ENCODE assay signal across 1 cellular context in the genomic region with DNA sequence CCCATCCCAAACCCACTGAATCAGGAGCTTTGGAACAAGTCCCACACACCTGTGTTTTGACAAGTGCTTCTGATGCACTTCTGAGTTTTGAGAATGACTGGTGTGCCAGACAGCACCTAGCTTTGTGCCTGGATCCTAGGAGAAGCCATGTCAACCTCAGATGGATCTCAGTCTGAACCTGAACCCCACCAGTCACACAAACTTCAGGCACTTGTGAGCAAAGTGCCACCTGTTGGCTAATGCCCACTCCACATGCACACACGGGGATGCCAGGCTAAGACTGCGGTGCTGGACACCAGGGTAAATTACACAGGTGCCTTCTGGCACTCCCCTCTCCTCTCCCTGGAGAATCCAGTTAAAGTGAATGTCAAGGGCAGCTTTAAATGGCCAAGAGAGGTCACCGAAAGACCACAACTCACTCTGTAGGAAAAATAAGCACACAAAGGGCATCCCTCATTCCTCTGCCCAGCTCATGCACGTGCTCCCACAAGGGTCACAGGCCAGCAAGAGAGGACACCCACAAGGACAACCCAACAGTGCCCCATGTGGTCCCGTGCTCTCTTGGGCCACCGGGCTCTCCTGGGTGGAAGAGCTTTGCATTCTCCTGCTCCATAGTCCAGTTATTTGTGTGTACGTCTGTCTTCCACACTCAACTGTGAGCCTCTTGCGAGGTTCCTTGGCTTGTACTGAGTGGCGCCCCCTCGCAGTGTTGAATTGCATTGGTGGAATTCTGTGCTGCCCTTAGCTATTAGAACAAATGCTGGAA.
A peak's percentile ranks its signal among the peaks of the same experiment; 100 is the strongest.
TF ChIP-seq lines count a peak whose summit lies in the region.

No MANE protein-coding gene starts in this region.

TF ChIP-seq in HepG2, 621 proteins besides CTCF, POLR2A, EP300 and RAD21 (continued from another document):
- TF ChIP-seq THAP11 (CRISPR knock-in tag; IDR thresholded peaks at IDR 0.05) (0 out of 2 replicates have a peak, but pooled peaks have one; percentile 13), ZNF432 (CRISPR knock-in tag; IDR thresholded peaks at IDR 0.05; ENCODE audit: borderline replicate concordance) (no peak)
